In the genomic region with DNA sequence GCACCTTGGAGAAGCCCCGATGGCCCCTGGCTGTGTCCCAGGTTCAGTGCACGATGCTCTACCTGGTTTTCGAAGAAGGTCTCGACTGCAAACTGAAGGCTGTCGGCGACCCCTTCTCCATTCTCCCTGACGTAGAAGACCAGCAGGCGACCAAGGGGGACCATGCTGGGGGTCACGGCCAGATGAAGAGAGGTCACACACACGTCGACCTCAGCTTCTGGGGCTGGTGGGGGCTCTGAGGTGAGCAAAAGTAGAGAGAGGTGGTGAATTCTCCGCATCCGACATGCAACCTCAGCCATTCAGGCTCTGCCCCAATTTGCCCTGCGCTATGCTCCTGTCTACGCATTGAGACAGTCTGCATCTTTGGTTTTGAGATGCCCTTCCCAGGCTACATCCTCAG, we compare ENCODE assay signal across 3 cellular contexts.
"Had no signal": no experiment of that assay in that cellular context is flagged by ENCODE, and none has a peak within 500 bp of the region (broad histone marks: within the 10 kb centered on the region; RNA-seq: fewer than 3 reads in every experiment).

No MANE protein-coding gene starts in this region.

- DNase-seq: GDM1, GF-D8 had no signal

- ATAC-seq: GM12878 had no signal

- H3K4me3 ChIP-seq: GM12878 had no signal
